17 cellular contexts compared by ENCODE assay signal in genomic region chr9:110303136-110303535, GRCh38. TPM values are rescaled to one million over a fixed set of nuclear protein-coding genes. Genes with fewer than 3 reads are reported as not detected.
DNase-seq lines count a peak whose midpoint lies in the region; ATAC-seq and TF ChIP-seq lines count a peak whose summit lies in the region.
"Had no signal": no experiment of that assay in that cellular context is flagged by ENCODE, and none has a peak within 500 bp of the region (broad histone marks: within the 10 kb centered on the region; RNA-seq: fewer than 3 reads in every experiment).

No MANE protein-coding gene starts in this region.

- no peak overlapping the region for H3K9ac ChIP-seq in SK-N-MC (ENCODE audit: insufficient read length)

- H3K79me2 ChIP-seq in hepatocyte: no peaks in the 10 kb centered on the region

- H3K4me3 ChIP-seq in SK-N-MC (no peak overlapping the region), hepatocyte (no peak overlapping the region), psoas muscle (no peak overlapping the region)
- H3K4me3 ChIP-seq: GM23338, tibial nerve had no signal

- H3K27ac ChIP-seq in SK-N-MC (peak overlapping the region; percentile 46; the same call in 1 of the 2 replicates), hepatocyte (no peak overlapping the region), psoas muscle (no peak overlapping the region)
- H3K27ac ChIP-seq: tibial nerve had no signal

- peak; percentile 4 for DNase-seq in AG08395 (ENCODE audit: low spot score)
- peak; percentile 4 for DNase-seq in HFFc6
- peak; percentile 20 for DNase-seq in SK-N-MC (ENCODE audit: low read depth, low spot score)
- peak; percentile 17 for DNase-seq in hepatocyte (ENCODE audit: low spot score)
- no peak for DNase-seq in stimulated activated CD4-positive, alpha-beta T cell treated with anti-CD3 and anti-CD28 coated beads, Interleukin-4, amount 100 ng/mL, for 1 hour
- no peak for DNase-seq in HK-2 (ENCODE audit: unreplicated experiment)
- DNase-seq in psoas muscle: no peak
- DNase-seq: activated CD8-positive, alpha-beta T cell treated with anti-CD3 and anti-CD28 coated beads for 36 hours; activated gamma-delta T cell; DMS53; hypothalamus; NCI-H1092; stimulated activated CD4-positive, alpha-beta T cell treated with anti-CD3 and anti-CD28 coated beads, Interleukin-12 subunit alpha, Interleukin-12 subunit beta, amount 100 ng/mL, for 4 hours; T-helper 9 cell had no signal

- no peak overlapping the region for H3K4me3 Mint-ChIP-seq in HFFc6
- H3K4me3 Mint-ChIP-seq: activated CD8-positive, alpha-beta T cell treated with anti-CD3 and anti-CD28 coated beads for 36 hours; GM23338 had no signal

- no peaks in the 10 kb centered on the region for H3K9me3 Mint-ChIP-seq in HFFc6
- H3K9me3 Mint-ChIP-seq: activated CD8-positive, alpha-beta T cell treated with anti-CD3 and anti-CD28 coated beads for 36 hours; GM23338 had no signal

- no peak overlapping the region for H3K4me2 ChIP-seq in hepatocyte
- H3K4me2 ChIP-seq: GM23338 had no signal

- TF ChIP-seq CTCF in HFFc6 (IDR thresholded peaks at IDR 0.05) (no peak), hepatocyte (IDR thresholded peaks at IDR 0.05; ENCODE audit: poor library complexity) (no peak), psoas muscle (IDR thresholded peaks at IDR 0.05) (no peak)

- H3K9me2 ChIP-seq in hepatocyte (replicated peaks; ENCODE audit: insufficient read depth): no peaks in the 10 kb centered on the region

- H3K9me3 ChIP-seq in SK-N-MC (ENCODE audit: low read depth, low read length) (no peaks in the 10 kb centered on the region), hepatocyte (ENCODE audit: low read depth) (no peaks in the 10 kb centered on the region), psoas muscle (no peaks in the 10 kb centered on the region)
- H3K9me3 ChIP-seq: tibial nerve had no signal

- H3K36me3 Mint-ChIP-seq in HFFc6 (ENCODE audit: low read depth): no peaks in the 10 kb centered on the region

- H3K36me3 ChIP-seq in SK-N-MC (ENCODE audit: insufficient read depth, low read length) (no peaks in the 10 kb centered on the region), hepatocyte (replicated peaks; ENCODE audit: insufficient read depth, low read depth) (no peaks in the 10 kb centered on the region), psoas muscle (ENCODE audit: insufficient read depth in 1 of 2, low read depth in 1 of 2) (no peaks in the 10 kb centered on the region)
- H3K36me3 ChIP-seq: tibial nerve had no signal

- H2AFZ ChIP-seq in hepatocyte: no peak overlapping the region
- H2AFZ ChIP-seq: GM23338 had no signal

- intact Hi-C loops in psoas muscle (cut with DNase I): no loop called here

- no peaks in the 10 kb centered on the region for H3K27me3 ChIP-seq in hepatocyte
- H3K27me3 ChIP-seq in psoas muscle (ENCODE audit: insufficient read depth in 3 of 3, low read length in 2 of 3): peaks cover 0 to 4% (median 0%) of the 10 kb centered on the region in 3 donors
- H3K27me3 ChIP-seq: tibial nerve had no signal

- H3K27me3 Mint-ChIP-seq in HFFc6 (ENCODE audit: insufficient read depth): peaks cover 18% of the 10 kb centered on the region

- H3K4me1 ChIP-seq in hepatocyte (ENCODE audit: insufficient read depth) (peaks cover 4% of the 10 kb centered on the region), psoas muscle (no peaks in the 10 kb centered on the region)
- H3K4me1 ChIP-seq: tibial nerve had no signal

- no peak overlapping the region for H3K27ac Mint-ChIP-seq in HFFc6
- H3K27ac Mint-ChIP-seq: activated CD8-positive, alpha-beta T cell treated with anti-CD3 and anti-CD28 coated beads for 36 hours; GM23338 had no signal

- H4K20me1 ChIP-seq in hepatocyte (ENCODE audit: insufficient read depth, poor library complexity, severe bottlenecking): no peaks in the 10 kb centered on the region

- ATAC-seq in GM18511 (IDR thresholded peaks at IDR 0.05; ENCODE audit: unreplicated experiment) (no peak), psoas muscle (no peak)
- ATAC-seq: activated CD8-positive, alpha-beta T cell treated with anti-CD3 and anti-CD28 coated beads for 36 hours; GM23338 had no signal

- 56% methylated on average over 1 of the region's 1 CpG for WGBS in hepatocyte (ENCODE audit: low lambda C conversion rate, missing lambda C conversion rate)
- 28 to 40% (median 32%) methylated on average over 1 of the region's 1 CpG for WGBS in psoas muscle, 3 donors

- H3K4me1 Mint-ChIP-seq in HFFc6 (ENCODE audit: low read depth): no peaks in the 10 kb centered on the region

RNA-seq across cellular contexts. Expression of gene TXNDC8, which starts 34.5 kb away (rescaled TPM):
- total RNA-seq in HFFc6 (2021; fragmentation: NEBNext Ultra II Directional; extraction: Animal tissue kit (Norgen Biotek cat#: 25700)): not detected
- total RNA-seq in hepatocyte: not detected in 2 replicates
- not detected in 2 replicates for polyA plus RNA-seq in hepatocyte
- total RNA-seq in psoas muscle: not detected
- polyA plus RNA-seq in psoas muscle: not detected
- total RNA-seq: activated CD8-positive, alpha-beta T cell treated with anti-CD3 and anti-CD28 coated beads for 36 hours; GM23338; tibial nerve had no signal
- polyA plus RNA-seq: GM23338 had no signal

RNA-seq across cellular contexts. Expression of gene TXN, which starts 46.8 kb away (rescaled TPM):
- 100 to 1,000 TPM; 365 to 493 (median 450) TPM for total RNA-seq in HFFc6 (2021; fragmentation: NEBNext Ultra II Directional; extraction: Animal tissue kit (Norgen Biotek cat#: 25700))
- total RNA-seq in hepatocyte: 195 and 213 TPM in 2 replicates
- 416 and 426 TPM in 2 replicates for polyA plus RNA-seq in hepatocyte
- total RNA-seq in psoas muscle: 100 to 1,000 TPM in 1 of 4 donors, 10 to 100 TPM in 3; 38.0 to 118 (median 71.6) TPM
- polyA plus RNA-seq in psoas muscle: 100 to 1,000 TPM in 2 of 3 donors, 10 to 100 TPM in 1; 73.4 to 366 (median 135) TPM

Comparison
In these comparisons a context has a peak if more than half of its experiments do, and no peak if none do; other contexts are left out.
1. DNase-seq: peak in AG08395 (single experiment), HFFc6 (single experiment), SK-N-MC (single experiment) and hepatocyte (single experiment); none in stimulated activated CD4-positive, alpha-beta T cell treated with anti-CD3 and anti-CD28 coated beads, Interleukin-4, amount 100 ng/mL, for 1 hour (single experiment), HK-2 (single experiment) and psoas muscle (0 of 2).